ENCODE assay signal across 8 cellular contexts in genomic region chr12:8320251-8320730, GRCh38.
DNase-seq lines count a peak whose midpoint lies in the region; ATAC-seq and TF ChIP-seq lines count a peak whose summit lies in the region.
"Not testable (repeated sequence)": the region's sequence is repeated elsewhere in the genome, so short reads cannot be mapped to it uniquely, and the experiment has no call there.

No MANE protein-coding gene starts in this region.

- H2BK5ac ChIP-seq in IMR-90 (ENCODE audit: low read depth, low read length, poor library complexity, severe bottlenecking): not testable (repeated sequence)

- not testable (repeated sequence) for H3K4me3 ChIP-seq in IMR-90 (ENCODE audit: insufficient read depth, low read depth, low read length)
- H3K4me3 ChIP-seq in endodermal cell (ENCODE audit: low read length): peak overlapping the region; percentile 82

- H2BK120ac ChIP-seq in IMR-90 (ENCODE audit: low read depth, low read length): not testable (repeated sequence)

- H3K4ac ChIP-seq in IMR-90 (ENCODE audit: low read depth, low read length): not testable (repeated sequence)

- in situ Hi-C loops in IMR-90 (cut with MboI; ENCODE audit: low sequenced_read_pairs): not testable (repeated sequence)

- not testable (repeated sequence) for H2BK15ac ChIP-seq in IMR-90 (ENCODE audit: low read depth, low read length)

- H3K27me3 Mint-ChIP-seq in endodermal cell (ENCODE audit: insufficient read depth); natural killer cell (ENCODE audit: low read depth in 2 of 2): not testable (repeated sequence)

- not testable (repeated sequence) for H3K4me1 ChIP-seq in IMR-90 (ENCODE audit: control insufficient read depth, insufficient read depth, low read length); endodermal cell (ENCODE audit: control insufficient read depth, insufficient read depth, low read length)

- H4K91ac ChIP-seq in IMR-90 (ENCODE audit: insufficient read depth, low read depth, low read length): not testable (repeated sequence)

- H3K4me1 Mint-ChIP-seq in endodermal cell: peaks cover 70% of the 10 kb centered on the region
- H3K4me1 Mint-ChIP-seq in natural killer cell: peaks cover 11 to 12% of the 10 kb centered on the region in 2 donors

- H3K9ac ChIP-seq in IMR-90 (ENCODE audit: low read depth, low read length): not testable (repeated sequence)
- H3K9ac ChIP-seq in endodermal cell (ENCODE audit: extremely low read depth, low read length, poor library complexity, severe bottlenecking): peak overlapping the region; percentile 94

- not testable (repeated sequence) for H2AK9ac ChIP-seq in IMR-90 (replicated peaks; ENCODE audit: low read depth, low read length, poor library complexity)

- H3K56ac ChIP-seq in IMR-90 (ENCODE audit: extremely low read depth, insufficient read depth, low read length): not testable (repeated sequence)

- H3K23ac ChIP-seq in IMR-90 (ENCODE audit: low read depth, low read length): not testable (repeated sequence)

- H2BK20ac ChIP-seq in IMR-90 (ENCODE audit: low read depth, low read length): not testable (repeated sequence)

- WGBS in IMR-90 (ENCODE audit: extremely low coverage in 2 of 2, insufficient read length in 1 of 2), 2 experiments: 0% methylated on average over 2 of the region's 11 CpGs; no CpG with 5 or more reads in 1 of the 2 experiments
- 50 to 57% methylated on average over 7 to 11 of the region's 11 CpGs for WGBS in endodermal cell (ENCODE audit: insufficient coverage in 1 of 2, insufficient read length in 1 of 2), 2 experiments

- not testable (repeated sequence) for H4K5ac ChIP-seq in IMR-90 (ENCODE audit: low read depth, low read length)

- intact Hi-C loops in IMR-90 (cut with micrococcal nuclease); natural killer cell (cut with micrococcal nuclease): not testable (repeated sequence)

- not testable (repeated sequence) for TF ChIP-seq CTCF in IMR-90 (conservative IDR thresholded peaks at IDR 0.05; ENCODE audit: low read depth, low read length); endodermal cell (conservative IDR thresholded peaks at IDR 0.05); natural killer cell (IDR thresholded peaks at IDR 0.05)

- CTCF ChIA-PET in IMR-90 (lab: Yijun Ruan, JAX): not testable (repeated sequence)

- DNase-seq in AML-193 (lab: John Stamatoyannopoulos, UW) (peak; percentile 43 to 48), IMR-90 (peak; percentile 0), SIG-M5 treated with dmso at 0.1 percent for 504 hours (lab: John Stamatoyannopoulos, UW; ENCODE audit: unreplicated experiment) (peak; percentile 67), endodermal cell (peak; percentile 69), natural killer cell (peak; percentile 16)
- peak; percentile 7 to 44 for DNase-seq in activated CD4-positive, alpha-beta T cell treated with anti-CD3 and anti-CD28 coated beads, Interleukin-2, amount 50 U/mL, for 24 hours (ENCODE audit: low read depth in 1 of 2, low spot score in 1 of 2)
- DNase-seq in activated effector memory CD4-positive, alpha-beta T cell treated with Interleukin-2 at 50 U/mL for 16 hours: peak; percentile 29
- peak in 2 of 3 donors; percentile 1 for DNase-seq in stimulated activated CD4-positive, alpha-beta T cell treated with anti-CD3 and anti-CD28 coated beads, TNF-alpha, amount 100 ng/mL, for 1 hour (ENCODE audit: low read depth in 3 of 3, low spot score in 1 of 3)

- H3K79me1 ChIP-seq in IMR-90 (ENCODE audit: low read depth in 1 of 2, low read length in 2 of 2): not testable (repeated sequence)

- H3K27ac Mint-ChIP-seq in endodermal cell (peak overlapping the region; percentile 90), natural killer cell (peak overlapping the region in 1 of 2 donors; percentile 61)

- not testable (repeated sequence) for H4K20me1 ChIP-seq in IMR-90 (ENCODE audit: insufficient read depth, low read length)

- not testable (repeated sequence) for H2AK5ac ChIP-seq in IMR-90 (ENCODE audit: low read depth, low read length)

- H3K4me2 ChIP-seq in IMR-90 (ENCODE audit: low read depth, low read length): peak overlapping the region; percentile 46; the same call in 1 of the 2 replicates

- TF ChIP-seq RAD21 in IMR-90 (IDR thresholded peaks at IDR 0.05; ENCODE audit: low read length): not testable (repeated sequence)

- H2AFZ ChIP-seq in IMR-90 (replicated peaks; ENCODE audit: low read length, poor library complexity): not testable (repeated sequence)

- not testable (repeated sequence) for ATAC-seq in IMR-90 (ENCODE audit: low read depth); natural killer cell

- BruUV-seq in IMR-90 (replicated peaks; lab: Mats Ljungman, UMichigan): not testable (repeated sequence)

- H3K36me3 ChIP-seq in IMR-90 (ENCODE audit: control insufficient read depth, insufficient read depth, low read length); endodermal cell (ENCODE audit: control insufficient read depth, insufficient read depth, low read length): not testable (repeated sequence)

- H3K27me3 ChIP-seq in IMR-90 (ENCODE audit: control insufficient read depth, insufficient read depth, low read length); endodermal cell (ENCODE audit: control insufficient read depth, insufficient read depth, low read length, poor library complexity, severe bottlenecking): not testable (repeated sequence)

- H3K14ac ChIP-seq in IMR-90 (replicated peaks; ENCODE audit: low read depth, low read length): not testable (repeated sequence)

- TF ChIP-seq POLR2A in IMR-90 (IDR thresholded peaks at IDR 0.05; ENCODE audit: low read depth, low read length): not testable (repeated sequence)

- H3K9me3 Mint-ChIP-seq in endodermal cell: peaks cover 69% of the 10 kb centered on the region
- H3K9me3 Mint-ChIP-seq in natural killer cell: not testable (repeated sequence)

- H3K36me3 Mint-ChIP-seq in endodermal cell (ENCODE audit: low read depth): peaks cover 37% of the 10 kb centered on the region
- not testable (repeated sequence) for H3K36me3 Mint-ChIP-seq in natural killer cell

- H3K4me3 Mint-ChIP-seq in endodermal cell: peak overlapping the region; percentile 38
- H3K4me3 Mint-ChIP-seq in natural killer cell: peak overlapping the region; percentile 4

- not testable (repeated sequence) for H4K8ac ChIP-seq in IMR-90 (ENCODE audit: low read depth in 2 of 2, low read length in 2 of 2)

- H3K18ac ChIP-seq in IMR-90 (ENCODE audit: low read depth, low read length): not testable (repeated sequence)

- not testable (repeated sequence) for H3K9me1 ChIP-seq in IMR-90 (ENCODE audit: insufficient read depth, low read length)

- H3K27ac ChIP-seq in IMR-90 (ENCODE audit: insufficient read depth, low read length): not testable (repeated sequence)
- H3K27ac ChIP-seq in endodermal cell (ENCODE audit: low read depth, low read length): peak overlapping the region; percentile 40

- not testable (repeated sequence) for H3K9me3 ChIP-seq in IMR-90 (ENCODE audit: control insufficient read depth, insufficient read depth, low read length); endodermal cell (ENCODE audit: control insufficient read depth, low read length)

- POLR2A ChIA-PET in IMR-90 (lab: Charles Lee; ENCODE audit: unreplicated experiment): not testable (repeated sequence)

- dilution Hi-C loops in IMR-90 (cut with HindIII; ENCODE audit: low sequenced_read_pairs, unreplicated experiment): not testable (repeated sequence)

TF ChIP-seq in IMR-90, 13 proteins besides CTCF, POLR2A, EP300 and RAD21:
- TF ChIP-seq MAFK (IDR thresholded peaks at IDR 0.05; ENCODE audit: low read depth, low read length): peak; percentile 5; the same call in 1 of the 2 replicates

Comparison
In these comparisons a context has a peak if more than half of its experiments do, and no peak if none do; other contexts are left out.
1. DNase-seq: peak in every context shown above with its lines; median percentile 69 in endodermal cell; 67 in SIG-M5 treated with dmso at 0.1 percent for 504 hours; 46 in AML-193; 29 in activated effector memory CD4-positive, alpha-beta T cell treated with Interleukin-2 at 50 U/mL for 16 hours; 26 in activated CD4-positive, alpha-beta T cell treated with anti-CD3 and anti-CD28 coated beads, Interleukin-2, amount 50 U/mL, for 24 hours; 16 in natural killer cell; 1 in stimulated activated CD4-positive, alpha-beta T cell treated with anti-CD3 and anti-CD28 coated beads, TNF-alpha, amount 100 ng/mL, for 1 hour; 0 in IMR-90.